Comparison of ENCODE assay signal across 8 cellular contexts in the genomic region with DNA sequence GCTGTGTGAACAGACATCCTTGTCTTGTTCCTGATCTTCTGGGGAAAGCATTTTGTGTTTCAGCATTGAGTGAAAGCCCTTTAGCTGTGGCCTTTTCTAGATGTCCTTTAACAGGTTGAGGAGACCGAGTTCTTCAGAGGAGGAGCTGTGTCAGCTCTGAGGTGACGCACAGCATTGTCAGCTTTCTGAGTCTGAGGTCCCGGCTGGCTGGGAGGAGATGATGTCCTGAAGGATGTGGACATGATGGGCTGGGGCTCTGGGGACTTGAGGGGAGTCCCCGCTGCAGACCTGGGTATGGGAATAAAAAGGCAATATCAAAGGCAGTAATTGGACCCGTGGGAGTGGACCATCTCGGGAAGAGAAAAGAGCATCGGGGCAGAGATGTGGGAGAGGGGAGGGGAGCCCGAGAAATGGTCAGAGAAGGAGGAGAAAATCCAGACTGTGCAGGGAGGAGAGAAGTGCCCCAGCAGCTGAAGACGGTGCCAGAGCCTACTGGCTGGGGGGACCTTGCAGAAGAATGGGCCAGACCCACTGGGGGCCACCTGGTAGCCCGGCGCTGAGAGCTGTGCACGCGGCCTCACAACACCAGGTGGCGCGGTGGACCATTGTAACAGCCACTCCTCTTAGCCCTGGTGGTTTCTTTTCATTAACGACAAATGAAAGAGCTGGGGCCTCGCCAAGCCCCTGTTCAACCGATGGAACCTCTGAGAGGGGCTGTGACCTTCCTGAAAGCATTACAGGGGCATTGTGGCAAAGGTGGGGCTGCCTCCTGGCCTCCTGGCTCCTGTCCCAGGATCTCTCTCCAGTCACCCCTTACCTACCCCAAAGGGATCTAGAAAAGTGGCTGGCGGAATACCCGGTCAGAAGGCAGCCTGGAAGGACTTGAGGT.
DNase-seq lines count a peak whose midpoint lies in the region; ATAC-seq, FAIRE-seq and TF ChIP-seq lines count a peak whose summit lies in the region.

No MANE protein-coding gene starts in this region.

- no peaks in the 10 kb centered on the region for H3K36me3 Mint-ChIP-seq in activated naive CD8-positive, alpha-beta T cell treated with anti-CD3 and anti-CD28 coated beads, Interleukin-2, amount 50 U/mL, for 24 hours (ENCODE audit: low read depth)

- FAIRE-seq in H54 (lab: Jason Lieb, UNC), result no peak

- DNase-seq in D341Med (ENCODE audit: low spot score) (peak; percentile 87), H54 (ENCODE audit: insufficient read length, low spot score) (peak; percentile 47), NCI-H128 (lab: John Stamatoyannopoulos, UW; ENCODE audit: unreplicated experiment) (peak; percentile 40), T-helper 1 cell (peak; percentile 63 to 77 (median 71)), left ventricle myocardium superior (peak; percentile 89), renal cortical epithelial cell (ENCODE audit: low read depth) (peak; percentile 3)
- DNase-seq in activated naive CD8-positive, alpha-beta T cell treated with anti-CD3 and anti-CD28 coated beads, Interleukin-2, amount 50 U/mL, for 24 hours, result peak; percentile 85

- no peaks in the 10 kb centered on the region for H3K27me3 Mint-ChIP-seq in activated naive CD8-positive, alpha-beta T cell treated with anti-CD3 and anti-CD28 coated beads, Interleukin-2, amount 50 U/mL, for 24 hours

- H3K4me3 Mint-ChIP-seq in activated naive CD8-positive, alpha-beta T cell treated with anti-CD3 and anti-CD28 coated beads, Interleukin-2, amount 50 U/mL, for 24 hours, result no peak overlapping the region

- peaks cover 25% of the 10 kb centered on the region for H3K4me1 Mint-ChIP-seq in activated naive CD8-positive, alpha-beta T cell treated with anti-CD3 and anti-CD28 coated beads, Interleukin-2, amount 50 U/mL, for 24 hours

- TF ChIP-seq POLR2A in H54 (IDR thresholded peaks at IDR 0.05; ENCODE audit: low read depth, low read length), result no peak

- intact Hi-C loops in left ventricle myocardium superior (cut with micrococcal nuclease), result loop anchor here (5.0 kb wide), 1 partner anchor 250 kb away; no protein-coding TSS in a partner anchor

- no peaks in the 10 kb centered on the region for H3K9me3 Mint-ChIP-seq in activated naive CD8-positive, alpha-beta T cell treated with anti-CD3 and anti-CD28 coated beads, Interleukin-2, amount 50 U/mL, for 24 hours

- peak; percentile 92 for ATAC-seq in activated naive CD8-positive, alpha-beta T cell treated with anti-CD3 and anti-CD28 coated beads, Interleukin-2, amount 50 U/mL, for 24 hours
- peak; percentile 97 for ATAC-seq in left ventricle myocardium superior
- ATAC-seq in HG02938 (IDR thresholded peaks at IDR 0.05; ENCODE audit: unreplicated experiment), result no peak

- H3K27ac Mint-ChIP-seq in activated naive CD8-positive, alpha-beta T cell treated with anti-CD3 and anti-CD28 coated beads, Interleukin-2, amount 50 U/mL, for 24 hours, result no peak overlapping the region

Comparison
In these comparisons a context has a peak if more than half of its experiments do, and no peak if none do; other contexts are left out.
1. DNase-seq: peak in every context shown above with its lines; median percentile 89 in left ventricle myocardium superior; 87 in D341Med; 85 in activated naive CD8-positive, alpha-beta T cell treated with anti-CD3 and anti-CD28 coated beads, Interleukin-2, amount 50 U/mL, for 24 hours; 71 in T-helper 1 cell; 47 in H54; 40 in NCI-H128; 3 in renal cortical epithelial cell.